In genomic region chr6:113968472-113968871, GRCh38 we compare ENCODE assay signal across 10 cellular contexts. TPM values are rescaled to one million over a fixed set of nuclear protein-coding genes. Genes with fewer than 3 reads are reported as not detected.
DNase-seq lines count a peak whose midpoint lies in the region; TF ChIP-seq lines count a peak whose summit lies in the region.
"Had no signal": no experiment of that assay in that cellular context is flagged by ENCODE, and none has a peak within 500 bp of the region (broad histone marks: within the 10 kb centered on the region; RNA-seq: fewer than 3 reads in every experiment).

No MANE protein-coding gene starts in this region.

- WGBS in endodermal cell (ENCODE audit: insufficient coverage in 1 of 2, insufficient read length in 1 of 2), 2 experiments = 35 to 57% methylated on average over 4 to 6 of the region's 6 CpGs

- DNase-seq in H7 (no peak), endodermal cell (no peak), SIG-M5 (lab: John Stamatoyannopoulos, UW) (no peak), NCI-H187 (lab: John Stamatoyannopoulos, UW) (no peak), inferior parietal cortex (ENCODE audit: extremely low spot score) (no peak)
- DNase-seq: HCEC 1CT, KG1 had no signal

- H3K27me3 Mint-ChIP-seq in endodermal cell (ENCODE audit: insufficient read depth) = peaks cover 9% of the 10 kb centered on the region

- H3K4me1 ChIP-seq in OCI-LY3 (ENCODE audit: low read length) = peaks cover 17% of the 10 kb centered on the region
- H3K4me1 ChIP-seq in endodermal cell (ENCODE audit: control insufficient read depth, insufficient read depth, low read length) = no peaks in the 10 kb centered on the region
- peaks cover 11% of the 10 kb centered on the region for H3K4me1 ChIP-seq in parathyroid adenoma

- no peak overlapping the region for H3K9ac ChIP-seq in OCI-LY3 (ENCODE audit: low read length)
- peak overlapping the region; percentile 96 for H3K9ac ChIP-seq in endodermal cell (ENCODE audit: extremely low read depth, low read length, poor library complexity, severe bottlenecking)
- H3K9ac ChIP-seq in parathyroid adenoma = no peak overlapping the region

- H3K79me2 ChIP-seq in OCI-LY3 (ENCODE audit: low read length) = peaks cover 75% of the 10 kb centered on the region
- peaks cover 47% of the 10 kb centered on the region for H3K79me2 ChIP-seq in parathyroid adenoma

- H3K27ac Mint-ChIP-seq in endodermal cell = no peak overlapping the region
- H3K27ac Mint-ChIP-seq: T-helper 1 cell treated with Interleukin-12 subunit alpha and Interleukin-12 subunit beta and Interleukin-4 antibody, amounts not matched to agents 30 μg/mL and 1 μg/mL, for 36 hours had no signal

- H2AFZ ChIP-seq in OCI-LY3 (ENCODE audit: low read depth, low read length) (no peak overlapping the region), parathyroid adenoma (no peak overlapping the region)

- peak overlapping the region; percentile 98; the same call in 1 of the 2 replicates for H3K4me2 ChIP-seq in OCI-LY3 (ENCODE audit: low read length)
- H3K4me2 ChIP-seq in parathyroid adenoma (ENCODE audit: low read length) = peak overlapping the region; percentile 74

- H3K9me3 Mint-ChIP-seq in endodermal cell = no peaks in the 10 kb centered on the region
- H3K9me3 Mint-ChIP-seq: T-helper 1 cell treated with Interleukin-12 subunit alpha and Interleukin-12 subunit beta and Interleukin-4 antibody, amounts not matched to agents 30 μg/mL and 1 μg/mL, for 36 hours had no signal

- H3K36me3 Mint-ChIP-seq in endodermal cell (ENCODE audit: low read depth) = peaks cover 8% of the 10 kb centered on the region

- H3K36me3 ChIP-seq in H7 (replicated peaks; ENCODE audit: control insufficient read depth, insufficient read depth, low read length) = no peaks in the 10 kb centered on the region
- H3K36me3 ChIP-seq in OCI-LY3 (replicated peaks; ENCODE audit: low read depth, low read length) = no peaks in the 10 kb centered on the region
- no peaks in the 10 kb centered on the region for H3K36me3 ChIP-seq in endodermal cell (ENCODE audit: control insufficient read depth, insufficient read depth, low read length)
- H3K36me3 ChIP-seq in parathyroid adenoma (ENCODE audit: control insufficient read depth, insufficient read depth, low read length) = no peaks in the 10 kb centered on the region

- H4K20me1 ChIP-seq in OCI-LY3 (ENCODE audit: insufficient read depth, low read length) = peaks cover 59% of the 10 kb centered on the region

- H3K4me3 Mint-ChIP-seq in endodermal cell = peak overlapping the region; percentile 96
- H3K4me3 Mint-ChIP-seq: T-helper 1 cell treated with Interleukin-12 subunit alpha and Interleukin-12 subunit beta and Interleukin-4 antibody, amounts not matched to agents 30 μg/mL and 1 μg/mL, for 36 hours had no signal

- H3K4me1 Mint-ChIP-seq in endodermal cell = peaks cover 23% of the 10 kb centered on the region

- H3K9me3 ChIP-seq in OCI-LY3 (ENCODE audit: insufficient read depth, low read length) = no peaks in the 10 kb centered on the region
- no peaks in the 10 kb centered on the region for H3K9me3 ChIP-seq in endodermal cell (ENCODE audit: control insufficient read depth, low read length)
- no peaks in the 10 kb centered on the region for H3K9me3 ChIP-seq in parathyroid adenoma (ENCODE audit: control insufficient read depth, low read length)

- peak overlapping the region; percentile 0; the same call in 1 of the 2 replicates for H3K4me3 ChIP-seq in H7 (ENCODE audit: insufficient read depth, low read depth, low read length)
- no peak overlapping the region for H3K4me3 ChIP-seq in OCI-LY3 (ENCODE audit: low read length)
- peak overlapping the region; percentile 90 for H3K4me3 ChIP-seq in endodermal cell (ENCODE audit: low read length)
- H3K4me3 ChIP-seq in parathyroid adenoma (ENCODE audit: low read depth, low read length) = no peak overlapping the region

- TF ChIP-seq CTCF in OCI-LY3 (IDR thresholded peaks at IDR 0.05; ENCODE audit: low read depth, low read length) = no peak
- no peak for TF ChIP-seq CTCF in endodermal cell (conservative IDR thresholded peaks at IDR 0.05)
- TF ChIP-seq CTCF in parathyroid adenoma (IDR thresholded peaks at IDR 0.05) = no peak

- H3K27ac ChIP-seq in OCI-LY3 (ENCODE audit: low read length) (no peak overlapping the region), endodermal cell (ENCODE audit: low read depth, low read length) (no peak overlapping the region), parathyroid adenoma (no peak overlapping the region)

- no peaks in the 10 kb centered on the region for H3K27me3 ChIP-seq in H7 (ENCODE audit: control insufficient read depth, insufficient read depth, low read length)
- no peaks in the 10 kb centered on the region for H3K27me3 ChIP-seq in OCI-LY3 (ENCODE audit: low read depth, low read length)
- no peaks in the 10 kb centered on the region for H3K27me3 ChIP-seq in endodermal cell (ENCODE audit: control insufficient read depth, insufficient read depth, low read length, poor library complexity, severe bottlenecking)
- H3K27me3 ChIP-seq in parathyroid adenoma (ENCODE audit: control insufficient read depth, insufficient read depth, low read length) = no peaks in the 10 kb centered on the region

RNA-seq across cellular contexts. Expression of gene HDAC2, which starts 2.5 kb away (rescaled TPM):
- 181 and 223 TPM in 2 replicates for total RNA-seq in H7 (2014; rRNA removed; shearing (Covaris generic))
- 100 to 1,000 TPM; 275 to 335 TPM for total RNA-seq in endodermal cell
- 398 TPM for polyA plus RNA-seq in endodermal cell (2013, experiment 1 of 2)
- polyA plus RNA-seq in endodermal cell (2013, experiment 2 of 2) = 389 TPM

Comparison
In these comparisons a context has a peak if more than half of its experiments do, and no peak if none do; other contexts are left out.
1. H3K4me3 ChIP-seq: peak in H7 (single experiment) and endodermal cell (single experiment); none in OCI-LY3 (single experiment) and parathyroid adenoma (single experiment).